ENCODE assay signal across 1 cellular context in genomic region chr11:72067266-72067665, GRCh38.
TF ChIP-seq lines count a peak whose summit lies in the region.

No MANE protein-coding gene starts in this region.

TF ChIP-seq in GM12878, 131 proteins besides CTCF, POLR2A, EP300 and RAD21:
- no peak for TF ChIP-seq ZBED1 (IDR thresholded peaks at IDR 0.05; ENCODE audit: borderline replicate concordance)
- TF ChIP-seq MTA3 (IDR thresholded peaks at IDR 0.05; ENCODE audit: borderline replicate concordance, low read length): no peak
- TF ChIP-seq PML (IDR thresholded peaks at IDR 0.05; ENCODE audit: low read length): no peak
- TF ChIP-seq RCOR1 (conservative IDR thresholded peaks at IDR 0.05; ENCODE audit: low read depth, low read length): no peak
- no peak for TF ChIP-seq JUNB (IDR thresholded peaks at IDR 0.05)
- no peak for TF ChIP-seq STAT3 (IDR thresholded peaks at IDR 0.05; ENCODE audit: low read depth, low read length)
